Comparison of ENCODE assay signal across 22 cellular contexts in the genomic region with DNA sequence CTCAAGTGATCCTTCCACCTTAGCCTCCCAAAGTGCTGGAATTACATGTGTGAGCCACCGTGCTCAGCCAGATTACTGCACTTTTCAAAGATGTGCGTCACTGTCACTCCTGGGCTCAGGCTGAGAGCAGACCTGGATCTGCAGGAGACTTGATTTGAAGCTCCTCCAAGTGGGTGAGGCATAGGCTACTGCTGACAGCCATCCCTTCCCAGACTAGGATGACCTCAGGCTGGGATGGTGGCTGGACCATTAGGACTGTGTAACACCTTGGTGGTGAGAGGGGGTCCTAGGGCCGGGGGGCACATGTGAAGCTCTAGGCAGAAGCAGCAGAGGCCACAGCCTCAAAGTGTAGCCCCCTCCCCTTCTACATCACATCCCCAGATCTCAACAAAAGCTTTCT. TPM values are rescaled to one million over a fixed set of nuclear protein-coding genes. Genes with fewer than 3 reads are reported as not detected.
"Had no signal": no experiment of that assay in that cellular context is flagged by ENCODE, and none has a peak within 500 bp of the region (broad histone marks: within the 10 kb centered on the region; RNA-seq: fewer than 3 reads in every experiment).

No MANE protein-coding gene starts in this region.

- H3K27ac Mint-ChIP-seq: dendritic cell treated with granulocyte-macrophage colony-stimulating factor and Interleukin-4, amounts not matched to agents 40 ng/mL and 50 ng/mL, for 4 days; effector memory CD8-positive, alpha-beta T cell; naive thymus-derived CD4-positive, alpha-beta T cell had no signal

- H3K9ac ChIP-seq: parathyroid adenoma had no signal

- H3K27ac ChIP-seq: esophagus squamous epithelium, foreskin keratinocyte, heart left ventricle, parathyroid adenoma, right atrium auricular region, stomach, thoracic aorta, transverse colon had no signal

- H2AFZ ChIP-seq: parathyroid adenoma had no signal

- H3K27me3 ChIP-seq: foreskin keratinocyte, right atrium auricular region had no signal

- H3K4me3 ChIP-seq: esophagus squamous epithelium, heart left ventricle, right atrium auricular region, stomach, thoracic aorta, transverse colon had no signal

- H3K9me3 Mint-ChIP-seq: effector memory CD8-positive, alpha-beta T cell had no signal

- FAIRE-seq: islet of Langerhans, small intestine had no signal

- H3K4me1 Mint-ChIP-seq: naive thymus-derived CD4-positive, alpha-beta T cell had no signal

- H3K4me1 ChIP-seq: esophagus squamous epithelium, foreskin keratinocyte, heart left ventricle, parathyroid adenoma, right atrium auricular region, stomach, transverse colon had no signal

- H3K4me3 Mint-ChIP-seq: dendritic cell treated with granulocyte-macrophage colony-stimulating factor and Interleukin-4, amounts not matched to agents 40 ng/mL and 50 ng/mL, for 4 days; effector memory CD8-positive, alpha-beta T cell; naive thymus-derived CD4-positive, alpha-beta T cell had no signal

- H3K36me3 ChIP-seq: esophagus squamous epithelium, heart left ventricle, right atrium auricular region, stomach, thoracic aorta, transverse colon had no signal

- H3K79me2 ChIP-seq: parathyroid adenoma had no signal

- ATAC-seq: effector memory CD8-positive, alpha-beta T cell; foreskin keratinocyte; heart left ventricle; naive thymus-derived CD4-positive, alpha-beta T cell had no signal

- DNase-seq: effector memory CD8-positive, alpha-beta T cell; esophagus squamous epithelium; foreskin keratinocyte; heart left ventricle; hippocampal formation; kidney glomerular epithelial cell; mesendoderm; naive thymus-derived CD4-positive, alpha-beta T cell; nucleus accumbens; small intestine; stimulated activated CD4-positive, alpha-beta T cell treated with anti-CD3 and anti-CD28 coated beads, Interleukin-12 subunit alpha, Interleukin-12 subunit beta, amount 100 ng/mL, for 4 hours; stimulated activated naive CD4-positive, alpha-beta T cell; stomach; substantia nigra; transverse colon had no signal

RNA-seq across cellular contexts. Expression of gene SRRM3, which starts 8.2 kb away (rescaled TPM):
- total RNA-seq: epithelial cell of proximal tubule; mononuclear cell; naive thymus-derived CD4-positive, alpha-beta T cell had no signal
- polyA plus RNA-seq: naive thymus-derived CD4-positive, alpha-beta T cell had no signal
